8 cellular contexts compared by ENCODE assay signal in the genomic region with DNA sequence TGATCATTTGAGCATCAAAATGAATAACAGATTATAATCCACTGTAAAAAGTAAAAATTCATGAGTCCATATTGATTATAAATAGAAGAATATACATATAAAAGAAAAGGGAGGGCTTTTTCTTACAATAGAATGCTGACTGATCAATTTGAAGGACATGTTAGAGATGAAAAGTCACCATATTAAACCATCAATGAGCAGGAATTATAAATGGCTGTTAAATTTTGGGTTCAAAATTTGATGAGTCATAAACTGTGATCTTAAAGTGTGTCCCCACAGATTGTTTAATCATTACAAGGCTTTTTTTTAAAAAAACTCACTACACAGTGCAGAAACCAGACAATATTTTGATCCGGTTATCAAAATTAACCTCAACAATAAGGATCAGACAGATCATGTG.
"Had no signal": no experiment of that assay in that cellular context is flagged by ENCODE, and none has a peak within 500 bp of the region (broad histone marks: within the 10 kb centered on the region; RNA-seq: fewer than 3 reads in every experiment).

No MANE protein-coding gene starts in this region.

- FAIRE-seq: HTR-8/SVneo had no signal

- H3K27ac Mint-ChIP-seq: IgD-negative memory B cell had no signal

- H3K9ac ChIP-seq: KMS-11 had no signal

- DNase-seq: Karpas-422, Kasumi-1, KBM-7, KG1 had no signal

- H3K27me3 Mint-ChIP-seq: IgD-negative memory B cell had no signal

- H3K4me3 Mint-ChIP-seq: IgD-negative memory B cell had no signal

- H3K4me2 ChIP-seq: KMS-11 had no signal

- H3K27ac ChIP-seq: HL-60, KMS-11 had no signal
